15 cellular contexts compared by ENCODE assay signal in the genomic region with DNA sequence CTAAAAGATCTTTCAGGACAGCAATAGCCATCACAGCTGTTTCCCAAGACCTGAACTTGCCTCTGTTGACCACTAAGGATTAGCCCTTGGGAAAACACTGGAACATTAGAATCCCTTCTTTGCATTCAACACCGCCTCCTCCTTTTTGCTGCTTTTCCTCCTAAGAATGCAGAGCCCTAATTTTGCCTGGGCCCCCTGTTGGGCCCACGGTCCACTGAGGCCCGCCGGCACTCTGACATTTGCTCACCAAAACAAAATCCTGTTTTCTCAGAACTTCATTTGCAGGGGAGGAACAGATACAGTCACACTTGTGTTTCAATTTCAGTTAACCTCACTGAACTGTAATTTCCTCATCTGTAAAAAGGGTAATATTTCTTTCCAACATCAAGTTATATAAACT.
DNase-seq lines count a peak whose midpoint lies in the region; ATAC-seq, FAIRE-seq and TF ChIP-seq lines count a peak whose summit lies in the region.
"Had no signal": no experiment of that assay in that cellular context is flagged by ENCODE, and none has a peak within 500 bp of the region (broad histone marks: within the 10 kb centered on the region; RNA-seq: fewer than 3 reads in every experiment).

No MANE protein-coding gene starts in this region.

- H3K27ac Mint-ChIP-seq in activated CD4-positive, alpha-beta T cell treated with anti-CD3 and anti-CD28 coated beads, Interleukin-2, amount 10 ng/mL, durations not matched to agents 7 days and 5 days: peak overlapping the region; percentile 86
- H3K27ac Mint-ChIP-seq in T-cell: no peak overlapping the region

- no peaks in the 10 kb centered on the region for H3K27me3 ChIP-seq in OCI-LY3 (ENCODE audit: low read depth, low read length)
- H3K27me3 ChIP-seq in bronchial epithelial cell (ENCODE audit: control insufficient read depth, insufficient read depth, low read length): no peaks in the 10 kb centered on the region
- H3K27me3 ChIP-seq: heart right ventricle had no signal

- in situ Hi-C loops in GM13977 (cut with MboI; ENCODE audit: low pct_unique_long_range_greater_than_20kb, low sequenced_read_pairs, unreplicated experiment): no loop called here

- peak; percentile 28 for FAIRE-seq in bronchial epithelial cell (lab: Jason Lieb, UNC)

- peak overlapping the region; percentile 23; the same call in 1 of the 2 replicates for H3K9ac ChIP-seq in OCI-LY3 (ENCODE audit: low read length)

- H3K36me3 Mint-ChIP-seq in activated CD4-positive, alpha-beta T cell treated with anti-CD3 and anti-CD28 coated beads, Interleukin-2, amount 10 ng/mL, durations not matched to agents 7 days and 5 days (ENCODE audit: low read depth): no peaks in the 10 kb centered on the region
- no peaks in the 10 kb centered on the region for H3K36me3 Mint-ChIP-seq in T-cell

- no peak for TF ChIP-seq CTCF in OCI-LY3 (IDR thresholded peaks at IDR 0.05; ENCODE audit: low read depth, low read length)
- no peak for TF ChIP-seq CTCF in bronchial epithelial cell (IDR thresholded peaks at IDR 0.05; ENCODE audit: insufficient read depth, low read length, severe bottlenecking)
- no peak for TF ChIP-seq CTCF in GM13977 (IDR thresholded peaks at IDR 0.05; ENCODE audit: extremely low read depth, insufficient read depth, missing control alignments)

- no peak overlapping the region for H3K4me3 Mint-ChIP-seq in activated CD4-positive, alpha-beta T cell treated with anti-CD3 and anti-CD28 coated beads, Interleukin-2, amount 10 ng/mL, durations not matched to agents 7 days and 5 days
- no peak overlapping the region for H3K4me3 Mint-ChIP-seq in T-cell

- peaks cover 49% of the 10 kb centered on the region for H3K4me1 ChIP-seq in OCI-LY3 (ENCODE audit: low read length)

- no peaks in the 10 kb centered on the region for H3K27me3 Mint-ChIP-seq in activated CD4-positive, alpha-beta T cell treated with anti-CD3 and anti-CD28 coated beads, Interleukin-2, amount 10 ng/mL, durations not matched to agents 7 days and 5 days
- peaks cover 0 to 4% of the 10 kb centered on the region in 2 donors for H3K27me3 Mint-ChIP-seq in T-cell

- peaks cover 4% of the 10 kb centered on the region for H3K9me3 Mint-ChIP-seq in activated CD4-positive, alpha-beta T cell treated with anti-CD3 and anti-CD28 coated beads, Interleukin-2, amount 10 ng/mL, durations not matched to agents 7 days and 5 days
- no peaks in the 10 kb centered on the region for H3K9me3 Mint-ChIP-seq in T-cell

- H2AFZ ChIP-seq in OCI-LY3 (ENCODE audit: low read depth, low read length): no peak overlapping the region

- no peaks in the 10 kb centered on the region for H3K9me3 ChIP-seq in OCI-LY3 (ENCODE audit: insufficient read depth, low read length)
- H3K9me3 ChIP-seq: heart right ventricle had no signal

- POLR2A ChIA-PET in activated CD4-positive, alpha-beta T cell treated with anti-CD3 and anti-CD28 coated beads, Interleukin-2, amount 10 ng/mL, durations not matched to agents 7 days and 5 days (lab: Charles Lee): no interaction called here
- POLR2A ChIA-PET in T-cell (lab: Charles Lee): no interaction called here

- H3K4me2 ChIP-seq in OCI-LY3 (ENCODE audit: low read length): peak overlapping the region; percentile 60

- H3K4me3 ChIP-seq in OCI-LY3 (ENCODE audit: low read length) (peak overlapping the region; percentile 31; the same call in 1 of the 2 replicates), bronchial epithelial cell (ENCODE audit: low read depth, low read length) (no peak overlapping the region)
- H3K4me3 ChIP-seq: heart right ventricle had no signal

- H4K20me1 ChIP-seq in OCI-LY3 (ENCODE audit: insufficient read depth, low read length): no peaks in the 10 kb centered on the region

- CTCF ChIA-PET in activated CD4-positive, alpha-beta T cell treated with anti-CD3 and anti-CD28 coated beads, Interleukin-2, amount 10 ng/mL, durations not matched to agents 7 days and 5 days (lab: Charles Lee): interaction anchor here (0.8 kb wide), 1 partner anchor 14 kb away, joined by 4 read pairs; no protein-coding TSS in a partner anchor
- CTCF ChIA-PET in T-cell (lab: Charles Lee): interaction anchor here in 1 of 2 donors (0.6 kb wide), 1 partner anchor 1404 kb away, joined by 5 read pairs; no protein-coding TSS in a partner anchor

- no peaks in the 10 kb centered on the region for H3K79me2 ChIP-seq in OCI-LY3 (ENCODE audit: low read length)

- no peak for DNase-seq in activated CD4-positive, alpha-beta T cell treated with anti-CD3 and anti-CD28 coated beads, Interleukin-2, amount 10 ng/mL, durations not matched to agents 7 days and 5 days
- DNase-seq in activated CD4-positive, alpha-beta T cell treated with anti-CD3 and anti-CD28 coated beads for 1 hour: no peak
- DNase-seq in bronchial epithelial cell (ENCODE audit: low read depth) (no peak), T-cell (no peak), HCEC 1CT (no peak), GM13977 (ENCODE audit: low spot score) (no peak)
- peak; percentile 33 for DNase-seq in stimulated activated CD8-positive, alpha-beta memory T cell treated with anti-CD3 and anti-CD28 coated beads, Interleukin-4, amount 100 ng/mL, for 48 hours
- DNase-seq: ACHN, amniotic stem cell, cortex of kidney, heart right ventricle, NCI-H2107, posterior cingulate gyrus, SIG-M5 had no signal

- ATAC-seq in T-cell (replicated peaks in 1 of 4): no peak
- ATAC-seq: heart right ventricle had no signal

- peak overlapping the region; percentile 64 for H3K27ac ChIP-seq in OCI-LY3 (ENCODE audit: low read length)

- no peaks in the 10 kb centered on the region for H3K36me3 ChIP-seq in OCI-LY3 (replicated peaks; ENCODE audit: low read depth, low read length)
- no peaks in the 10 kb centered on the region for H3K36me3 ChIP-seq in bronchial epithelial cell (ENCODE audit: control insufficient read depth, insufficient read depth, low read length)
- H3K36me3 ChIP-seq: heart right ventricle had no signal

- H3K4me1 Mint-ChIP-seq in activated CD4-positive, alpha-beta T cell treated with anti-CD3 and anti-CD28 coated beads, Interleukin-2, amount 10 ng/mL, durations not matched to agents 7 days and 5 days: peaks cover 17% of the 10 kb centered on the region
- H3K4me1 Mint-ChIP-seq in T-cell: peaks cover 3 to 8% (median 6%) of the 10 kb centered on the region in 3 donors
